ENCODE assay signal across 17 cellular contexts in the genomic region with DNA sequence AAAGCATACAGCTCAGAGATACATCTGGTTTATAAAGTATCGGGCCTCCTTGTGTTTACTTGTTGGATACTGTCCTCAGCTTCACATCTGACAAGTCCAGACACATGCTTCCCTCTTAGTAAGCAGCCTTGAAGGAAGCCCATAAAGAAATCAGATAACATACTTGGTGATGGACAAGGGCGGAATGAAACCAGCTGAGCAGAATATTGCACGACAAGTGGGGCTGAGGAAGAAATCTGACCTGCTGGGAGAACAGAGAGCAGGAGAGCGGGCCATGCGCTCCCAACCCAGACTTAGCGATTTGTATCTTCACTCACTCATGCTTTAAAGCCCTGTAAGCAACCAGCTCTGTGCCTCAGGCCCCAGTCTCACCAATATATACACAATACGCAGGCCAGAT.
DNase-seq lines count a peak whose midpoint lies in the region; FAIRE-seq and TF ChIP-seq lines count a peak whose summit lies in the region.
"Had no signal": no experiment of that assay in that cellular context is flagged by ENCODE, and none has a peak within 500 bp of the region (broad histone marks: within the 10 kb centered on the region; RNA-seq: fewer than 3 reads in every experiment).

No MANE protein-coding gene starts in this region.

- no peaks in the 10 kb centered on the region for H3K27me3 ChIP-seq in mammary epithelial cell (ENCODE audit: insufficient read depth, low read length)
- no peaks in the 10 kb centered on the region for H3K27me3 ChIP-seq in hepatocyte
- H3K27me3 ChIP-seq in smooth muscle cell (ENCODE audit: low read depth) = no peaks in the 10 kb centered on the region

- dilution Hi-C loops in mammary epithelial cell (cut with HindIII; ENCODE audit: low sequenced_read_pairs) = no loop called here

- in situ Hi-C loops in mammary epithelial cell (cut with MboI; ENCODE audit: low sequenced_read_pairs in 2 of 2) = no loop called here

- H3K79me2 ChIP-seq in mammary epithelial cell (ENCODE audit: insufficient read depth, low read length) (no peaks in the 10 kb centered on the region), hepatocyte (no peaks in the 10 kb centered on the region), smooth muscle cell (ENCODE audit: low read depth) (no peaks in the 10 kb centered on the region)

- no peaks in the 10 kb centered on the region for H3F3A ChIP-seq in smooth muscle cell (ENCODE audit: low read depth)

- no peaks in the 10 kb centered on the region for H4K20me1 ChIP-seq in mammary epithelial cell (ENCODE audit: insufficient read depth, low read length)
- H4K20me1 ChIP-seq in hepatocyte (ENCODE audit: insufficient read depth, poor library complexity, severe bottlenecking) = no peaks in the 10 kb centered on the region
- H4K20me1 ChIP-seq in smooth muscle cell (ENCODE audit: low read depth) = no peaks in the 10 kb centered on the region

- intact Hi-C loops in mammary epithelial cell (cut with micrococcal nuclease) = no loop called here

- H2AFZ ChIP-seq in mammary epithelial cell (ENCODE audit: low read depth, low read length) (peak overlapping the region; percentile 85), hepatocyte (peak overlapping the region; percentile 29), smooth muscle cell (ENCODE audit: low read depth) (peak overlapping the region; percentile 26)

- CTCF ChIA-PET in mammary epithelial cell (lab: Charles Lee; ENCODE audit: low non-redundant PET) = no interaction called here

- peak; percentile 22 for DNase-seq in HTR-8/SVneo (ENCODE audit: insufficient read length, low spot score)
- DNase-seq in mammary epithelial cell = peak; percentile 85
- no peak for DNase-seq in hepatocyte (ENCODE audit: low spot score)
- DNase-seq in smooth muscle cell (lab: John Stamatoyannopoulos, UW; ENCODE audit: unreplicated experiment) = no peak
- DNase-seq in NCI-H69 (lab: John Stamatoyannopoulos, UW) = no peak
- DNase-seq in NCI-H2107 (lab: John Stamatoyannopoulos, UW) = no peak
- DNase-seq in effector CD4-positive, alpha-beta T cell = no peak
- DNase-seq: AML-193; CD4-positive, CD25-positive, alpha-beta regulatory T cell; DND-41; GF-D8; GOT3; NCI-H1048; NCI-H446; NCI-H748 treated with DMSO at 0.1 percent for 48 hours; PC-3 had no signal

- H3K4me2 ChIP-seq in mammary epithelial cell (ENCODE audit: insufficient read depth, low read depth, low read length) (peak overlapping the region; percentile 53), hepatocyte (peak overlapping the region; percentile 40), smooth muscle cell (peak overlapping the region; percentile 34)

- peaks cover 12% of the 10 kb centered on the region for H3K4me1 ChIP-seq in mammary epithelial cell (ENCODE audit: insufficient read depth, low read length)
- H3K4me1 ChIP-seq in hepatocyte (ENCODE audit: insufficient read depth) = peaks cover 13% of the 10 kb centered on the region
- H3K4me1 ChIP-seq in smooth muscle cell (ENCODE audit: low read depth) = no peaks in the 10 kb centered on the region

- H3K4me3 ChIP-seq in mammary epithelial cell (replicated peaks in 1 of 3; ENCODE audit: insufficient read depth in 1 of 3, low read depth in 2 of 3, low read length in 3 of 3) = peak overlapping the region in 1 of 3 experiments; percentile 7
- no peak overlapping the region for H3K4me3 ChIP-seq in hepatocyte
- no peak overlapping the region for H3K4me3 ChIP-seq in smooth muscle cell
- H3K4me3 ChIP-seq: K562 had no signal

- BruUV-seq in mammary epithelial cell (replicated peaks; lab: Mats Ljungman, UMichigan) = no TSS peak

- no peaks in the 10 kb centered on the region for H3K9me2 ChIP-seq in hepatocyte (replicated peaks; ENCODE audit: insufficient read depth)

- no peak for TF ChIP-seq CTCF in mammary epithelial cell (conservative IDR thresholded peaks at IDR 0.05 in 1 of 2, IDR thresholded peaks at IDR 0.05 in 1 of 2; ENCODE audit: extremely low read depth in 1 of 2, insufficient read depth in 1 of 2, low read depth in 1 of 2, low read length in 2 of 2)
- TF ChIP-seq CTCF in hepatocyte (IDR thresholded peaks at IDR 0.05; ENCODE audit: poor library complexity) = no peak
- TF ChIP-seq CTCF in smooth muscle cell (IDR thresholded peaks at IDR 0.05; ENCODE audit: borderline replicate concordance, insufficient read depth, poor library complexity, severe bottlenecking) = no peak

- H3K36me3 ChIP-seq in mammary epithelial cell (ENCODE audit: insufficient read depth, low read length) (no peaks in the 10 kb centered on the region), hepatocyte (replicated peaks; ENCODE audit: insufficient read depth, low read depth) (no peaks in the 10 kb centered on the region), smooth muscle cell (ENCODE audit: low read depth) (no peaks in the 10 kb centered on the region)

- 74% methylated on average over 7 of the region's 7 CpGs for WGBS in mammary epithelial cell (ENCODE audit: low coverage, missing lambda C conversion rate)
- 42% methylated on average over 7 of the region's 7 CpGs for WGBS in hepatocyte (ENCODE audit: low lambda C conversion rate, missing lambda C conversion rate)
- 54% methylated on average over 7 of the region's 7 CpGs for WGBS in smooth muscle cell (ENCODE audit: low lambda C conversion rate)

- no peak overlapping the region for H3K9ac ChIP-seq in mammary epithelial cell (ENCODE audit: insufficient read depth, low read length)
- H3K9ac ChIP-seq in smooth muscle cell (ENCODE audit: low read depth) = no peak overlapping the region

- H3K27ac ChIP-seq in mammary epithelial cell (ENCODE audit: insufficient read depth, low read depth, low read length) (peak overlapping the region; percentile 17), hepatocyte (peak overlapping the region; percentile 36), smooth muscle cell (ENCODE audit: low read depth) (peak overlapping the region; percentile 52)

- no peak for FAIRE-seq in HTR-8/SVneo (lab: Jason Lieb, UNC)
- FAIRE-seq: K562 had no signal

- H3K9me3 ChIP-seq in mammary epithelial cell (replicated peaks; ENCODE audit: insufficient read depth, low read length) (no peaks in the 10 kb centered on the region), hepatocyte (ENCODE audit: low read depth) (no peaks in the 10 kb centered on the region), smooth muscle cell (replicated peaks; ENCODE audit: low read depth) (no peaks in the 10 kb centered on the region)

Comparison
In these comparisons a context has a peak if more than half of its experiments do, and no peak if none do; other contexts are left out.
1. DNase-seq: peak in HTR-8/SVneo (single experiment) and mammary epithelial cell (single experiment); none in hepatocyte (single experiment), smooth muscle cell (single experiment), NCI-H69 (single experiment), NCI-H2107 (single experiment) and effector CD4-positive, alpha-beta T cell (single experiment).
2. H2AFZ ChIP-seq: peak in every context shown above with its lines; median percentile 85 in mammary epithelial cell; 29 in hepatocyte; 26 in smooth muscle cell.
3. Peak in every context shown above with its lines, with median percentiles within 50 percentile points of each other: H3K27ac ChIP-seq and H3K4me2 ChIP-seq.